ENCODE assay signal across 14 cellular contexts in the genomic region with DNA sequence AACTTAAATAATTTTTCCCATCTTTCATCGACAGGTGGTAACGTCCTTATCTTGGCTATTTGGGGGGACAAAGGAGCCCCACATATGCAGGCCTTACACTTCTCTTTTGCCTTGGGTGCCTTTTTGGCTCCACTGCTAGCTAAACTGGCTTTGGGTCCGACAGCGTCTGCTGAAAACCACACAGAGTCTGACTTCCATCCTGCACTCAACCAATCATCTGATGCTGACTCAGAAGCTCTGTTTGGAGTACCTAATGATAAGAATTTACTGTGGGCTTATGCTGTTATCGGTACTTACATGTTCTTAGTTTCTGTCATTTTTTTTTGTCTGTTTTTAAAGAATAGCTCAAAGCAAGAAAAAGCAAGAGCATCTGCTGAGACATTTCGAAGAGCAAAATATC.
"Had no signal": no experiment of that assay in that cellular context is flagged by ENCODE, and none has a peak within 500 bp of the region (broad histone marks: within the 10 kb centered on the region; RNA-seq: fewer than 3 reads in every experiment).

No MANE protein-coding gene starts in this region.

- H3K9ac ChIP-seq: neural progenitor cell had no signal

- H3K4me3 Mint-ChIP-seq: activated naive CD8-positive, alpha-beta T cell treated with anti-CD3 and anti-CD28 coated beads, Interleukin-2, amount 50 U/mL, for 24 hours; central memory CD8-positive, alpha-beta T cell; dendritic cell treated with granulocyte-macrophage colony-stimulating factor and Interleukin-4, amounts not matched to agents 40 ng/mL and 50 ng/mL, for 4 days; neural progenitor cell; stimulated activated naive CD8-positive, alpha-beta T cell treated with anti-CD3 and anti-CD28 coated beads, Interleukin-15, Interleukin-2, amounts not matched to agents 100 ng/mL and 50 ng/mL, for 24 hours; T-helper 2 cell treated with Interferon-gamma antibody and Interleukin-4, amounts not matched to agents 5 μg/mL and 100 μg/mL, for 36 hours had no signal

- ATAC-seq: activated naive CD8-positive, alpha-beta T cell treated with anti-CD3 and anti-CD28 coated beads, Interleukin-2, amount 50 U/mL, for 24 hours had no signal

- H3K27me3 Mint-ChIP-seq: activated naive CD8-positive, alpha-beta T cell treated with anti-CD3 and anti-CD28 coated beads, Interleukin-2, amount 50 U/mL, for 24 hours; central memory CD8-positive, alpha-beta T cell; dendritic cell treated with granulocyte-macrophage colony-stimulating factor and Interleukin-4, amounts not matched to agents 40 ng/mL and 50 ng/mL, for 4 days; stimulated activated naive CD8-positive, alpha-beta T cell treated with anti-CD3 and anti-CD28 coated beads, Interleukin-15, Interleukin-2, amounts not matched to agents 100 ng/mL and 50 ng/mL, for 24 hours had no signal

- H3K36me3 ChIP-seq: neural progenitor cell, ovary had no signal

- H3K27ac ChIP-seq: neural progenitor cell, ovary, testis had no signal

- H3K9me3 ChIP-seq: ovary, testis had no signal

- DNase-seq: activated CD4-positive, alpha-beta T cell treated with anti-CD3 and anti-CD28 coated beads for 4 hours; activated naive CD4-positive, alpha-beta T cell treated with Interleukin-2 at 50 U/mL for 16 hours; activated naive CD8-positive, alpha-beta T cell treated with anti-CD3 and anti-CD28 coated beads, Interleukin-2, amount 50 U/mL, for 24 hours; foreskin fibroblast; kidney glomerular epithelial cell; midbrain; ovary; stimulated activated CD4-positive, alpha-beta T cell treated with anti-CD3 and anti-CD28 coated beads, Interleukin-4, amount 100 ng/mL, for 24 hours; testis had no signal

- H3K9me3 Mint-ChIP-seq: activated naive CD8-positive, alpha-beta T cell treated with anti-CD3 and anti-CD28 coated beads, Interleukin-2, amount 50 U/mL, for 24 hours; central memory CD8-positive, alpha-beta T cell; dendritic cell treated with granulocyte-macrophage colony-stimulating factor and Interleukin-4, amounts not matched to agents 40 ng/mL and 50 ng/mL, for 4 days; neural progenitor cell; stimulated activated naive CD8-positive, alpha-beta T cell treated with anti-CD3 and anti-CD28 coated beads, Interleukin-15, Interleukin-2, amounts not matched to agents 100 ng/mL and 50 ng/mL, for 24 hours; T-helper 2 cell treated with Interferon-gamma antibody and Interleukin-4, amounts not matched to agents 5 μg/mL and 100 μg/mL, for 36 hours had no signal

- H3K27me3 ChIP-seq: neural progenitor cell, ovary, testis had no signal

- H3K4me1 ChIP-seq: neural progenitor cell, testis had no signal

- H2AFZ ChIP-seq: neural progenitor cell had no signal

- H3K4me2 ChIP-seq: neural progenitor cell had no signal

- H3K27ac Mint-ChIP-seq: activated naive CD8-positive, alpha-beta T cell treated with anti-CD3 and anti-CD28 coated beads, Interleukin-2, amount 50 U/mL, for 24 hours; dendritic cell treated with granulocyte-macrophage colony-stimulating factor and Interleukin-4, amounts not matched to agents 40 ng/mL and 50 ng/mL, for 4 days; neural progenitor cell; stimulated activated naive CD8-positive, alpha-beta T cell treated with anti-CD3 and anti-CD28 coated beads, Interleukin-15, Interleukin-2, amounts not matched to agents 100 ng/mL and 50 ng/mL, for 24 hours; T-helper 2 cell treated with Interferon-gamma antibody and Interleukin-4, amounts not matched to agents 5 μg/mL and 100 μg/mL, for 36 hours had no signal

- H3K4me3 ChIP-seq: neural progenitor cell, ovary, testis had no signal
